Comparison of ENCODE assay signal across 1 cellular context in genomic region chr10:78035933-78036583, GRCh38.
A peak's percentile ranks its signal among the peaks of the same experiment; 100 is the strongest.
TF ChIP-seq lines count a peak whose summit lies in the region.

No MANE protein-coding gene starts in this region.

TF ChIP-seq in HepG2, 621 proteins besides CTCF, POLR2A, EP300 and RAD21:
- TF ChIP-seq, protein P1, sequence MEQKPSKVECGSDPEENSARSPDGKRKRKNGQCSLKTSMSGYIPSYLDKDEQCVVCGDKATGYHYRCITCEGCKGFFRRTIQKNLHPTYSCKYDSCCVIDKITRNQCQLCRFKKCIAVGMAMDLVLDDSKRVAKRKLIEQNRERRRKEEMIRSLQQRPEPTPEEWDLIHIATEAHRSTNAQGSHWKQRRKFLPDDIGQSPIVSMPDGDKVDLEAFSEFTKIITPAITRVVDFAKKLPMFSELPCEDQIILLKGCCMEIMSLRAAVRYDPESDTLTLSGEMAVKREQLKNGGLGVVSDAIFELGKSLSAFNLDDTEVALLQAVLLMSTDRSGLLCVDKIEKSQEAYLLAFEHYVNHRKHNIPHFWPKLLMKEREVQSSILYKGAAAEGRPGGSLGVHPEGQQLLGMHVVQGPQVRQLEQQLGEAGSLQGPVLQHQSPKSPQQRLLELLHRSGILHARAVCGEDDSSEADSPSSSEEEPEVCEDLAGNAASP (CRISPR knock-in tag; IDR thresholded peaks at IDR 0.05; ENCODE audit: borderline replicate concordance), result no peak
- TF ChIP-seq LCORL (IDR thresholded peaks at IDR 0.05) (no peak), LCORL (CRISPR knock-in tag; IDR thresholded peaks at IDR 0.05) (0 out of 2 replicates have a peak, but pooled peaks have one; percentile 19), BCL6 (CRISPR knock-in tag; IDR thresholded peaks at IDR 0.05) (no peak), SP2 (CRISPR knock-in tag; IDR thresholded peaks at IDR 0.05) (no peak), ZNF121 (CRISPR knock-in tag; IDR thresholded peaks at IDR 0.05) (no peak), DMTF1 (CRISPR knock-in tag; IDR thresholded peaks at IDR 0.05) (no peak), MAFG (CRISPR knock-in tag; IDR thresholded peaks at IDR 0.05) (no peak), ZNF878 (CRISPR knock-in tag; IDR thresholded peaks at IDR 0.05) (0 out of 2 replicates have a peak, but pooled peaks have one; percentile 28), RBFOX2 (IDR thresholded peaks at IDR 0.05; ENCODE audit: low read depth, low read length) (peak; percentile 53; the same call in 1 of the 2 replicates), ZNF10 (CRISPR knock-in tag; IDR thresholded peaks at IDR 0.05; ENCODE audit: borderline replicate concordance, low read depth) (no peak), ATF7 (IDR thresholded peaks at IDR 0.05) (peak; percentile 45; the same call in 1 of the 2 replicates), ATF7 (CRISPR knock-in tag; IDR thresholded peaks at IDR 0.05) (no peak), ZNF777 (CRISPR knock-in tag; IDR thresholded peaks at IDR 0.05) (0 out of 2 replicates have a peak, but pooled peaks have one; percentile 11), FOXO4 (CRISPR knock-in tag; conservative IDR thresholded peaks at IDR 0.05) (0 out of 2 replicates have a peak, but pooled peaks have one; percentile 62)
